Comparison of ENCODE assay signal across 10 cellular contexts in the genomic region with DNA sequence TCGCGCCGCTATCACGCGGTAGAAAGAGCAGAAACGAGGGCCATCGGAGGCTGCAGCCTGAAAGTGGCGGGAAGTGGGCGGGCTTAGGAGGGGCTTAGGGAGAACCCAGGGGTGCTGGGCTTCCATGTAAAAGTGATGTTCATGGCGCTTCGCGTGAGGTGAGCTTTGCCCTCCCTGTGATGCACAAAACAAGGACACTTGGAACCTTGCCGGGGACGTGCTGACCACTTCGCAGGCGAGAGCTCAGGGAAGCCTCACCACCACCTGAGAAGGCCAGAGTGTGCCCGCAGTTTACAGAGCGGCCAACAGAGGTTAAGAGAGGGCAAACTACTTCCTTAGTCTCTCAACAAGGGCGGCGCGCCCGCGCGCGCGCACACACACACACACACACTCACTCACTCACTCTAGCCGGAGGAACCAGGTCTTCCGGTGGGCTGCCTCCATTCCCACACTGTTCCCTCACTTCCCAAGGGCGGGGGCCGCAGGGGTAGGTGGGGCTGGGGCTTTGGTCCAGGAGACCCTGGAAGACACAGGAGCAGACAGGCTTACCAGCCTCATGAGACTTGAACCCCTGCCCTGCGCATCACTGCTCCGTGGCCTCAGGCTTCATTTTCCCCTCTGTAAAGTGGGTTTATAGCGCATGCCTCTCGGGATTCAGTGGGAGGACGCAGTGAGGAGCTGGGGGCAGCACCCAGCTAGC. TPM values are rescaled to one million over a fixed set of nuclear protein-coding genes. Genes with fewer than 3 reads are reported as not detected.
A peak's percentile ranks its signal among the peaks of the same experiment; 100 is the strongest.
DNase-seq lines count a peak whose midpoint lies in the region; ATAC-seq and TF ChIP-seq lines count a peak whose summit lies in the region.
"Had no signal": no experiment of that assay in that cellular context is flagged by ENCODE, and none has a peak within 500 bp of the region (broad histone marks: within the 10 kb centered on the region; RNA-seq: fewer than 3 reads in every experiment).

No MANE protein-coding gene starts in this region.

- peak; percentile 66 to 70 for ATAC-seq in activated CD4-positive, CD25-positive, alpha-beta regulatory T cell treated with anti-CD3 and anti-CD28 coated beads, Interleukin-2, amount 50 U/mL, for 24 hours
- ATAC-seq in stimulated activated naive CD8-positive, alpha-beta T cell treated with anti-CD3 and anti-CD28 coated beads, Interleukin-15, Interleukin-2, amounts not matched to agents 100 U/mL and 50 U/mL, for 24 hours: peak; percentile 67
- ATAC-seq in HG03520 (IDR thresholded peaks at IDR 0.05; ENCODE audit: unreplicated experiment): no peak

- peak overlapping the region; percentile 79 for H3K27ac Mint-ChIP-seq in activated CD4-positive, alpha-beta T cell treated with anti-CD3 and anti-CD28 coated beads, Interleukin-2, amount 10 ng/mL, durations not matched to agents 7 days and 5 days

- no peaks in the 10 kb centered on the region for H3K9me3 Mint-ChIP-seq in activated CD4-positive, alpha-beta T cell treated with anti-CD3 and anti-CD28 coated beads, Interleukin-2, amount 10 ng/mL, durations not matched to agents 7 days and 5 days

- no peak for DNase-seq in activated CD4-positive, CD25-positive, alpha-beta regulatory T cell treated with anti-CD3 and anti-CD28 coated beads, Interleukin-2, amount 50 U/mL, for 72 hours
- DNase-seq in activated CD4-positive, alpha-beta T cell treated with anti-CD3 and anti-CD28 coated beads, Interleukin-2, amount 10 ng/mL, durations not matched to agents 7 days and 5 days: peak; percentile 48
- DNase-seq in fibroblast of the aortic adventitia (ENCODE audit: low read depth) (peak; percentile 29), brain microvascular endothelial cell (no peak), pons (ENCODE audit: low spot score) (no peak)
- DNase-seq in stimulated activated naive CD8-positive, alpha-beta T cell treated with anti-CD3 and anti-CD28 coated beads, Interleukin-15, Interleukin-2, amounts not matched to agents 100 U/mL and 50 U/mL, for 24 hours: peak; percentile 28

- POLR2A ChIA-PET in activated CD4-positive, alpha-beta T cell treated with anti-CD3 and anti-CD28 coated beads, Interleukin-2, amount 10 ng/mL, durations not matched to agents 7 days and 5 days (lab: Charles Lee): no interaction called here

- H3K36me3 Mint-ChIP-seq in activated CD4-positive, alpha-beta T cell treated with anti-CD3 and anti-CD28 coated beads, Interleukin-2, amount 10 ng/mL, durations not matched to agents 7 days and 5 days (ENCODE audit: low read depth): no peaks in the 10 kb centered on the region

- H3K27ac ChIP-seq in brain microvascular endothelial cell: no peak overlapping the region

- peaks cover 12% of the 10 kb centered on the region for H3K4me1 Mint-ChIP-seq in activated CD4-positive, alpha-beta T cell treated with anti-CD3 and anti-CD28 coated beads, Interleukin-2, amount 10 ng/mL, durations not matched to agents 7 days and 5 days

- in situ Hi-C loops in brain microvascular endothelial cell (cut with HindIII; ENCODE audit: low pct_ligation_motif_present, low sequenced_read_pairs): no loop called here

- no peak overlapping the region for H3K4me3 Mint-ChIP-seq in activated CD4-positive, alpha-beta T cell treated with anti-CD3 and anti-CD28 coated beads, Interleukin-2, amount 10 ng/mL, durations not matched to agents 7 days and 5 days

- no peaks in the 10 kb centered on the region for H3K36me3 ChIP-seq in brain microvascular endothelial cell (replicated peaks)

- CTCF ChIA-PET in activated CD4-positive, alpha-beta T cell treated with anti-CD3 and anti-CD28 coated beads, Interleukin-2, amount 10 ng/mL, durations not matched to agents 7 days and 5 days (lab: Charles Lee): interaction anchor here (0.6 kb wide), 1 partner anchor 561 kb away, joined by 3 read pairs; no protein-coding TSS in a partner anchor

- H3K27me3 Mint-ChIP-seq in activated CD4-positive, alpha-beta T cell treated with anti-CD3 and anti-CD28 coated beads, Interleukin-2, amount 10 ng/mL, durations not matched to agents 7 days and 5 days: peaks cover 26% of the 10 kb centered on the region

- peaks cover 12% of the 10 kb centered on the region for H3K27me3 ChIP-seq in brain microvascular endothelial cell (replicated peaks)

- no peak overlapping the region for H3K4me3 ChIP-seq in fibroblast of the aortic adventitia (ENCODE audit: low read depth, low read length)
- H3K4me3 ChIP-seq in brain microvascular endothelial cell (ENCODE audit: low read depth, low read length): no peak overlapping the region
- H3K4me3 ChIP-seq: lung had no signal

- TF ChIP-seq CTCF in fibroblast of the aortic adventitia (IDR thresholded peaks at IDR 0.05; ENCODE audit: insufficient read depth, low read length): no peak
- no peak for TF ChIP-seq CTCF in brain microvascular endothelial cell (IDR thresholded peaks at IDR 0.05; ENCODE audit: low read depth, low read length, missing control alignments)

RNA-seq across cellular contexts. Expression of gene GAPDHS, which starts 0.7 kb away (rescaled TPM):
- total RNA-seq in activated CD4-positive, alpha-beta T cell treated with anti-CD3 and anti-CD28 coated beads, Interleukin-2, amount 10 ng/mL, durations not matched to agents 7 days and 5 days: not detected
- not detected in 2 replicates for total RNA-seq in fibroblast of the aortic adventitia (ENCODE audit: low replicate concordance)
- total RNA-seq: lung, subcutaneous adipose tissue had no signal

RNA-seq across cellular contexts. Expression of gene SBSN, which starts 5.9 kb away (rescaled TPM):
- not detected for total RNA-seq in activated CD4-positive, alpha-beta T cell treated with anti-CD3 and anti-CD28 coated beads, Interleukin-2, amount 10 ng/mL, durations not matched to agents 7 days and 5 days
- total RNA-seq in fibroblast of the aortic adventitia (ENCODE audit: low replicate concordance): 4.1 and 13.2 TPM in 2 replicates
- total RNA-seq: subcutaneous adipose tissue had no signal

RNA-seq across cellular contexts. Expression of gene TMEM147, which starts 11.5 kb away (rescaled TPM):
- total RNA-seq in activated CD4-positive, alpha-beta T cell treated with anti-CD3 and anti-CD28 coated beads, Interleukin-2, amount 10 ng/mL, durations not matched to agents 7 days and 5 days: 10 to 100 TPM; 42.5 to 43.8 TPM
- total RNA-seq in fibroblast of the aortic adventitia (ENCODE audit: low replicate concordance): 25.0 and 63.7 TPM in 2 replicates

RNA-seq across cellular contexts. Expression of gene DMKN, which starts 20.5 kb away (rescaled TPM):
- not detected for total RNA-seq in activated CD4-positive, alpha-beta T cell treated with anti-CD3 and anti-CD28 coated beads, Interleukin-2, amount 10 ng/mL, durations not matched to agents 7 days and 5 days
- total RNA-seq in fibroblast of the aortic adventitia (ENCODE audit: low replicate concordance): 11.4 and 63.0 TPM in 2 replicates

RNA-seq across cellular contexts. Expression of gene ATP4A, which starts 29.5 kb away (rescaled TPM):
- total RNA-seq in activated CD4-positive, alpha-beta T cell treated with anti-CD3 and anti-CD28 coated beads, Interleukin-2, amount 10 ng/mL, durations not matched to agents 7 days and 5 days: not detected
- not detected in 2 replicates for total RNA-seq in fibroblast of the aortic adventitia (ENCODE audit: low replicate concordance)
- total RNA-seq: lung, subcutaneous adipose tissue had no signal

Comparison
In these comparisons a context has a peak if more than half of its experiments do, and no peak if none do; other contexts are left out.
1. DNase-seq: peak in activated CD4-positive, alpha-beta T cell treated with anti-CD3 and anti-CD28 coated beads, Interleukin-2, amount 10 ng/mL, durations not matched to agents 7 days and 5 days (single experiment), fibroblast of the aortic adventitia (single experiment) and stimulated activated naive CD8-positive, alpha-beta T cell treated with anti-CD3 and anti-CD28 coated beads, Interleukin-15, Interleukin-2, amounts not matched to agents 100 U/mL and 50 U/mL, for 24 hours (single experiment); none in activated CD4-positive, CD25-positive, alpha-beta regulatory T cell treated with anti-CD3 and anti-CD28 coated beads, Interleukin-2, amount 50 U/mL, for 72 hours (single experiment), brain microvascular endothelial cell (single experiment) and pons (single experiment).